ENCODE assay signal across 26 cellular contexts in the genomic region with DNA sequence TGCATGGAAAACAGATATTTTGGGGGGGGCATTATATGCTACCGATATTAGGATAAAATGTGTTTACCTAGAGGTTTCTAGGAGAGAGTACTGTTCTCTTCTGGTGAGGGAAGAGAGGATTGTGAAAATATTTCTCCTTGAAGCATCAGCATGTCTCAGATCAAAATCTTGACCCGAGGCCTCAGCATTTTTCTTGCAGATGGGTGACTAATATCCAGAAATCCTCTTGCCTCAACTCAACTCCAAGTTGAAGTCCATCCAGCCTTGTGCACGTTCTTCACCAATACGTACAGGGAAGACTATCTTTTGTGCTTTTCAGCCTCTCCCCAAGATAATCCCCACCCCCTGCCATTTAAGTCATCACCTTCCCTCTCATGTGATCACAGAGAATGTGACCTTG. TPM values are rescaled to one million over a fixed set of nuclear protein-coding genes. Genes with fewer than 3 reads are reported as not detected.
A peak's percentile ranks its signal among the peaks of the same experiment; 100 is the strongest.
DNase-seq lines count a peak whose midpoint lies in the region; ATAC-seq and TF ChIP-seq lines count a peak whose summit lies in the region.
"Had no signal": no experiment of that assay in that cellular context is flagged by ENCODE, and none has a peak within 500 bp of the region (broad histone marks: within the 10 kb centered on the region; RNA-seq: fewer than 3 reads in every experiment).

No MANE protein-coding gene starts in this region.

- H3F3A ChIP-seq in smooth muscle cell (ENCODE audit: low read depth), result no peaks in the 10 kb centered on the region

- H3K4me1 ChIP-seq in gastroesophageal sphincter (peaks cover 0 to 15% (median 0%) of the 10 kb centered on the region in 3 donors), smooth muscle cell (ENCODE audit: low read depth) (no peaks in the 10 kb centered on the region)
- H3K4me1 ChIP-seq: gastrocnemius medialis had no signal

- no peaks in the 10 kb centered on the region for H4K20me1 ChIP-seq in smooth muscle cell (ENCODE audit: low read depth)

- H3K27me3 Mint-ChIP-seq in activated naive CD4-positive, alpha-beta T cell treated with anti-CD3 and anti-CD28 coated beads for 36 hours (ENCODE audit: low read depth), result no peaks in the 10 kb centered on the region
- no peaks in the 10 kb centered on the region for H3K27me3 Mint-ChIP-seq in IgD-negative memory B cell
- H3K27me3 Mint-ChIP-seq in stimulated activated memory B cell treated with anti-CD40 and anti-IgM and Interleukin-4, amounts not matched to agents 10 μg/mL and 1 μg/mL and 100 μg/mL, for 72 hours, result no peaks in the 10 kb centered on the region
- H3K27me3 Mint-ChIP-seq: T-helper 17 cell had no signal

- no peak for TF ChIP-seq EP300 in gastroesophageal sphincter (IDR thresholded peaks at IDR 0.05)

- H3K27me3 ChIP-seq in gastroesophageal sphincter (no peaks in the 10 kb centered on the region), smooth muscle cell (ENCODE audit: low read depth) (no peaks in the 10 kb centered on the region)
- H3K27me3 ChIP-seq: brain microvascular endothelial cell, esophagus muscularis mucosa, gastrocnemius medialis, spleen had no signal

- no peak overlapping the region for H3K4me2 ChIP-seq in smooth muscle cell

- H3K4me1 Mint-ChIP-seq in activated naive CD4-positive, alpha-beta T cell treated with anti-CD3 and anti-CD28 coated beads for 36 hours (ENCODE audit: low read depth), result peaks cover 12% of the 10 kb centered on the region
- peaks cover 0 to 3% (median 0%) of the 10 kb centered on the region in 3 donors for H3K4me1 Mint-ChIP-seq in IgD-negative memory B cell
- H3K4me1 Mint-ChIP-seq in stimulated activated memory B cell treated with anti-CD40 and anti-IgM and Interleukin-4, amounts not matched to agents 10 μg/mL and 1 μg/mL and 100 μg/mL, for 72 hours, result peaks cover 21% of the 10 kb centered on the region

- H3K4me3 Mint-ChIP-seq in activated naive CD4-positive, alpha-beta T cell treated with anti-CD3 and anti-CD28 coated beads for 36 hours, result no peak overlapping the region
- no peak overlapping the region for H3K4me3 Mint-ChIP-seq in IgD-negative memory B cell
- H3K4me3 Mint-ChIP-seq in stimulated activated memory B cell treated with anti-CD40 and anti-IgM and Interleukin-4, amounts not matched to agents 10 μg/mL and 1 μg/mL and 100 μg/mL, for 72 hours, result no peak overlapping the region
- H3K4me3 Mint-ChIP-seq: activated T-cell treated with anti-CD3 and anti-CD28 coated beads, Interleukin-2, amount 50 U/mL, for 4 hours; T-helper 17 cell had no signal

- H3K36me3 ChIP-seq in gastroesophageal sphincter (peaks cover 0 to 44% of the 10 kb centered on the region in 2 donors), smooth muscle cell (ENCODE audit: low read depth) (no peaks in the 10 kb centered on the region)
- H3K36me3 ChIP-seq: brain microvascular endothelial cell, gastrocnemius medialis had no signal

- 54 to 61% methylated on average over 3 to 4 of the region's 4 CpGs for WGBS in gastroesophageal sphincter (ENCODE audit: low coverage in 1 of 2), 2 donors
- WGBS in smooth muscle cell (ENCODE audit: low lambda C conversion rate), result 88% methylated on average over 4 of the region's 4 CpGs

- H2AFZ ChIP-seq in smooth muscle cell (ENCODE audit: low read depth), result no peak overlapping the region

- intact Hi-C loops in activated naive CD4-positive, alpha-beta T cell treated with anti-CD3 and anti-CD28 coated beads for 36 hours (cut with micrococcal nuclease), result no loop called here

- no peak overlapping the region for H3K4me3 ChIP-seq in gastroesophageal sphincter
- H3K4me3 ChIP-seq in smooth muscle cell, result no peak overlapping the region
- H3K4me3 ChIP-seq: esophagus muscularis mucosa, gastrocnemius medialis, spleen had no signal

- H3K27ac Mint-ChIP-seq in activated naive CD4-positive, alpha-beta T cell treated with anti-CD3 and anti-CD28 coated beads for 36 hours, result peak overlapping the region; percentile 44
- H3K27ac Mint-ChIP-seq in IgD-negative memory B cell, result peak overlapping the region; percentile 21 to 93 (median 41)
- peak overlapping the region; percentile 58 for H3K27ac Mint-ChIP-seq in stimulated activated memory B cell treated with anti-CD40 and anti-IgM and Interleukin-4, amounts not matched to agents 10 μg/mL and 1 μg/mL and 100 μg/mL, for 72 hours
- H3K27ac Mint-ChIP-seq: T-helper 17 cell had no signal

- ATAC-seq in gastroesophageal sphincter, result peak; percentile 18
- no peak for ATAC-seq in stimulated activated memory B cell treated with anti-CD40 and anti-IgM and Interleukin-4, amounts not matched to agents 10 μg/mL and 1 μg/mL and 100 μg/mL, for 72 hours
- ATAC-seq: activated T-cell treated with anti-CD3 and anti-CD28 coated beads, Interleukin-2, amount 50 U/mL, for 4 hours; gastrocnemius medialis; HCT116; T-helper 17 cell had no signal

- H3K9me3 Mint-ChIP-seq in activated naive CD4-positive, alpha-beta T cell treated with anti-CD3 and anti-CD28 coated beads for 36 hours, result no peaks in the 10 kb centered on the region
- H3K9me3 Mint-ChIP-seq in IgD-negative memory B cell, result no peaks in the 10 kb centered on the region
- no peaks in the 10 kb centered on the region for H3K9me3 Mint-ChIP-seq in stimulated activated memory B cell treated with anti-CD40 and anti-IgM and Interleukin-4, amounts not matched to agents 10 μg/mL and 1 μg/mL and 100 μg/mL, for 72 hours
- H3K9me3 Mint-ChIP-seq: activated T-cell treated with anti-CD3 and anti-CD28 coated beads, Interleukin-2, amount 50 U/mL, for 4 hours had no signal

- H3K27ac ChIP-seq in gastroesophageal sphincter (no peak overlapping the region), smooth muscle cell (ENCODE audit: low read depth) (no peak overlapping the region)
- H3K27ac ChIP-seq: brain microvascular endothelial cell, esophagus muscularis mucosa, gastrocnemius medialis had no signal

- no peaks in the 10 kb centered on the region for H3K79me2 ChIP-seq in smooth muscle cell (ENCODE audit: low read depth)

- H3K9ac ChIP-seq in smooth muscle cell (ENCODE audit: low read depth), result no peak overlapping the region

- no peak for DNase-seq in activated naive CD4-positive, alpha-beta T cell treated with anti-CD3 and anti-CD28 coated beads for 36 hours
- DNase-seq in activated naive CD4-positive, alpha-beta T cell treated with Interleukin-2 at 50 U/mL for 16 hours, result no peak
- DNase-seq in NCI-H2107 treated with DMSO at 0.1 percent for 48 hours (lab: John Stamatoyannopoulos, UW; ENCODE audit: unreplicated experiment) (no peak), smooth muscle cell (lab: John Stamatoyannopoulos, UW; ENCODE audit: unreplicated experiment) (no peak), G401 (ENCODE audit: low spot score) (no peak)
- DNase-seq: activated T-cell treated with anti-CD3 and anti-CD28 coated beads, Interleukin-2, amount 50 U/mL, for 4 hours; brain microvascular endothelial cell; C1 segment of cervical spinal cord; effector memory CD4-positive, alpha-beta T cell; gastrocnemius medialis; GDM1; mammary epithelial cell; NCI-H1105 treated with DMSO at 0.1 percent for 48 hours; NCI-H2081 treated with DMSO at 0.1 percent for 48 hours; NCI-H446 treated with DMSO at 0.1 percent for 48 hours; NK-92 treated with Interleukin-12 subunit alpha and Interleukin-12 subunit beta, amount 100 ng/mL, for 24 hours; spleen; T-helper 17 cell had no signal

- TF ChIP-seq CTCF in gastroesophageal sphincter (IDR thresholded peaks at IDR 0.05) (no peak), smooth muscle cell (IDR thresholded peaks at IDR 0.05; ENCODE audit: borderline replicate concordance, insufficient read depth, poor library complexity, severe bottlenecking) (no peak)

- in situ Hi-C loops in G401 (cut with HindIII; ENCODE audit: low sequenced_read_pairs), result no loop called here

- H3K36me3 Mint-ChIP-seq in activated naive CD4-positive, alpha-beta T cell treated with anti-CD3 and anti-CD28 coated beads for 36 hours (ENCODE audit: low read depth), result peaks cover 12% of the 10 kb centered on the region
- H3K36me3 Mint-ChIP-seq in IgD-negative memory B cell, result no peaks in the 10 kb centered on the region
- H3K36me3 Mint-ChIP-seq in stimulated activated memory B cell treated with anti-CD40 and anti-IgM and Interleukin-4, amounts not matched to agents 10 μg/mL and 1 μg/mL and 100 μg/mL, for 72 hours, result peaks cover 52% of the 10 kb centered on the region

- H3K9me3 ChIP-seq in gastroesophageal sphincter (no peaks in the 10 kb centered on the region), smooth muscle cell (replicated peaks; ENCODE audit: low read depth) (no peaks in the 10 kb centered on the region)
- H3K9me3 ChIP-seq: esophagus muscularis mucosa, gastrocnemius medialis, spleen had no signal

- CTCF ChIA-PET in activated naive CD4-positive, alpha-beta T cell treated with anti-CD3 and anti-CD28 coated beads for 36 hours (lab: Charles Lee), result interaction anchor here (0.8 kb wide), 1 partner anchor 9 kb away, joined by 3 read pairs; no protein-coding TSS in a partner anchor

- no peak for TF ChIP-seq POLR2A in gastroesophageal sphincter (IDR thresholded peaks at IDR 0.05)

RNA-seq across cellular contexts. Expression of a gene that starts 42.2 kb away (rescaled TPM):
- total RNA-seq in activated naive CD4-positive, alpha-beta T cell treated with anti-CD3 and anti-CD28 coated beads for 36 hours, result 10 to 100 TPM; 26.7 to 27.9 TPM
- 75.6 TPM for polyA plus RNA-seq in IgD-negative memory B cell
- 10 to 100 TPM; 28.3 to 99.0 (median 69.1) TPM for total RNA-seq in gastroesophageal sphincter
- total RNA-seq in smooth muscle cell, result 0.54 and 1.1 TPM in 2 replicates
- polyA plus RNA-seq in smooth muscle cell, result 0.66 and 0.72 TPM in 2 replicates
- total RNA-seq in G401 (2014; rRNA removed; shearing (Covaris generic)), result 1.7 and 3.4 TPM in 2 replicates

RNA-seq across cellular contexts. Expression of a gene that starts 59.5 kb away (rescaled TPM):
- total RNA-seq in activated naive CD4-positive, alpha-beta T cell treated with anti-CD3 and anti-CD28 coated beads for 36 hours, result not detected
- polyA plus RNA-seq in IgD-negative memory B cell (0.06 TPM), smooth muscle cell (not detected in 2 replicates)
- total RNA-seq in gastroesophageal sphincter (not detected), smooth muscle cell (not detected in 2 replicates)
- not detected in 2 replicates for total RNA-seq in G401 (2014; rRNA removed; shearing (Covaris generic))
- total RNA-seq: activated T-cell treated with anti-CD3 and anti-CD28 coated beads, Interleukin-2, amount 50 U/mL, for 4 hours; esophagus muscularis mucosa; gastrocnemius medialis; M059J; mammary epithelial cell; SK-MEL-5; spleen; subcutaneous adipose tissue; T-helper 17 cell had no signal
- polyA plus RNA-seq: mammary epithelial cell had no signal
